Comparison of ENCODE assay signal across 2 cellular contexts in genomic region chr20:14751191-14751590, GRCh38.
A peak's percentile ranks its signal among the peaks of the same experiment; 100 is the strongest.
TF ChIP-seq lines count a peak whose summit lies in the region.

No MANE protein-coding gene starts in this region.

TF ChIP-seq in HepG2, 621 proteins besides CTCF, POLR2A, EP300 and RAD21:
- peak; percentile 91 for TF ChIP-seq MNT (IDR thresholded peaks at IDR 0.05)
- no peak for TF ChIP-seq JUN (CRISPR knock-in tag; IDR thresholded peaks at IDR 0.05)
- TF ChIP-seq ZNF230 (CRISPR knock-in tag; IDR thresholded peaks at IDR 0.05): no peak
- peak; percentile 57; the same call in 1 of the 2 replicates for TF ChIP-seq CEBPB (IDR thresholded peaks at IDR 0.05; ENCODE audit: borderline replicate concordance, low read depth, low read length)
- TF ChIP-seq XBP1 (CRISPR knock-in tag; IDR thresholded peaks at IDR 0.05): no peak
TF ChIP-seq in HepG2: peak in this region for 2.

TF ChIP-seq in A549, 52 proteins besides CTCF, POLR2A, EP300 and RAD21 (continued from another document):
- TF ChIP-seq BCL3 (IDR thresholded peaks at IDR 0.05) (no peak), CEBPB (IDR thresholded peaks at IDR 0.05) (no peak), RNF2 (IDR thresholded peaks at IDR 0.05; ENCODE audit: borderline replicate concordance, low read depth) (no peak), CBX8 (IDR thresholded peaks at IDR 0.05) (no peak), ZC3H11A (IDR thresholded peaks at IDR 0.05) (no peak)
TF ChIP-seq in A549: peak in this region for 0.
